Comparison of ENCODE assay signal across 17 cellular contexts in genomic region chr14:31124197-31124596, GRCh38.
A peak's percentile ranks its signal among the peaks of the same experiment; 100 is the strongest.
DNase-seq lines count a peak whose midpoint lies in the region; ATAC-seq and TF ChIP-seq lines count a peak whose summit lies in the region.
"Had no signal": no experiment of that assay in that cellular context is flagged by ENCODE, and none has a peak within 500 bp of the region (broad histone marks: within the 10 kb centered on the region; RNA-seq: fewer than 3 reads in every experiment).

No MANE protein-coding gene starts in this region.

- H3K4me2 ChIP-seq in GM23338: 0 out of 2 replicates have a peak overlapping the region, but pooled peaks have one; percentile 16

- CTCF ChIA-PET in CD4-positive, alpha-beta T cell (lab: Charles Lee): interaction anchor here (1.1 kb wide), 1 partner anchor 83 kb away, joined by 5 read pairs; the partner anchor contains the start of gene HECTD1
- CTCF ChIA-PET in activated CD8-positive, alpha-beta T cell treated with anti-CD3 and anti-CD28 coated beads for 36 hours (lab: Charles Lee): no interaction called here
- CTCF ChIA-PET in WTC11 (lab: Charles Lee): no interaction called here
- CTCF ChIA-PET in GM10248 (lab: Yijun Ruan, JAX): interaction anchor here (0.9 kb wide), 1 partner anchor 13 kb away, joined by 4 read pairs; no protein-coding TSS in a partner anchor

- H3K4me1 ChIP-seq in GM23338 (ENCODE audit: insufficient read depth): peaks cover 11% of the 10 kb centered on the region
- H3K4me1 ChIP-seq: pancreas had no signal

- no peak overlapping the region for H3K27ac ChIP-seq in CD4-positive, alpha-beta T cell (ENCODE audit: low read depth, low read length)
- H3K27ac ChIP-seq in GM23338 (ENCODE audit: low read depth): no peak overlapping the region
- H3K27ac ChIP-seq: pancreas, upper lobe of right lung, VCaP had no signal

- no peaks in the 10 kb centered on the region for H3K27me3 ChIP-seq in CD4-positive, alpha-beta T cell (ENCODE audit: control insufficient read depth, insufficient read depth, low read length)
- H3K27me3 ChIP-seq in GM23338 (ENCODE audit: insufficient read depth): no peaks in the 10 kb centered on the region
- H3K27me3 ChIP-seq: pancreas, upper lobe of right lung had no signal

- peaks cover 46% of the 10 kb centered on the region for H3K4me1 Mint-ChIP-seq in CD4-positive, alpha-beta T cell (ENCODE audit: low read depth)
- peaks cover 24% of the 10 kb centered on the region for H3K4me1 Mint-ChIP-seq in GM23338
- peaks cover 29% of the 10 kb centered on the region for H3K4me1 Mint-ChIP-seq in activated CD8-positive, alpha-beta T cell treated with anti-CD3 and anti-CD28 coated beads for 36 hours (ENCODE audit: low read depth)
- peaks cover 23% of the 10 kb centered on the region for H3K4me1 Mint-ChIP-seq in WTC11

- no peak for TF ChIP-seq CTCF in CD4-positive, alpha-beta T cell (IDR thresholded peaks at IDR 0.05)
- no peak for TF ChIP-seq CTCF in GM23338 (conservative IDR thresholded peaks at IDR 0.05; ENCODE audit: low read depth in 2 of 2)
- no peak for TF ChIP-seq CTCF in activated CD8-positive, alpha-beta T cell treated with anti-CD3 and anti-CD28 coated beads for 36 hours (IDR thresholded peaks at IDR 0.05)
- TF ChIP-seq CTCF in WTC11 (IDR thresholded peaks at IDR 0.05): no peak
- no peak for TF ChIP-seq CTCF in lower leg skin (IDR thresholded peaks at IDR 0.05)
- no peak for TF ChIP-seq CTCF in GM10248 (IDR thresholded peaks at IDR 0.05; ENCODE audit: control extremely low read depth, extremely low read depth, low read depth, missing control alignments)

- no peaks in the 10 kb centered on the region for H3K9me3 ChIP-seq in CD4-positive, alpha-beta T cell (ENCODE audit: control insufficient read depth, low read length)
- H3K9me3 ChIP-seq: pancreas, upper lobe of right lung had no signal

- H3K36me3 Mint-ChIP-seq in CD4-positive, alpha-beta T cell (ENCODE audit: low read depth): peaks cover 72% of the 10 kb centered on the region
- H3K36me3 Mint-ChIP-seq in GM23338 (ENCODE audit: low read depth) (peaks cover 48% of the 10 kb centered on the region), WTC11 (peaks cover 40% of the 10 kb centered on the region)
- peaks cover 54% of the 10 kb centered on the region for H3K36me3 Mint-ChIP-seq in activated CD8-positive, alpha-beta T cell treated with anti-CD3 and anti-CD28 coated beads for 36 hours (ENCODE audit: low read depth)

- H3K79me2 ChIP-seq in GM23338 (replicated peaks; ENCODE audit: insufficient read depth): no peaks in the 10 kb centered on the region

- peak; percentile 71 for ATAC-seq in CD4-positive, alpha-beta T cell (ENCODE audit: poor library complexity)
- ATAC-seq in GM23338: no peak
- ATAC-seq in activated CD8-positive, alpha-beta T cell treated with anti-CD3 and anti-CD28 coated beads for 36 hours: peak; percentile 32
- no peak for ATAC-seq in WTC11
- ATAC-seq: pancreas, sciatic nerve, upper lobe of right lung had no signal

- no peaks in the 10 kb centered on the region for H3K27me3 Mint-ChIP-seq in CD4-positive, alpha-beta T cell
- H3K27me3 Mint-ChIP-seq in GM23338 (ENCODE audit: insufficient read depth, low read depth, poor library complexity) (no peaks in the 10 kb centered on the region), WTC11 (ENCODE audit: low read depth) (no peaks in the 10 kb centered on the region)
- H3K27me3 Mint-ChIP-seq in activated CD8-positive, alpha-beta T cell treated with anti-CD3 and anti-CD28 coated beads for 36 hours: no peaks in the 10 kb centered on the region

- H3K9me2 ChIP-seq in GM23338 (ENCODE audit: insufficient read depth): no peaks in the 10 kb centered on the region

- POLR2A ChIA-PET in CD4-positive, alpha-beta T cell (lab: Charles Lee): interaction anchor here (0.6 to 1.6 kb wide), 4 partner anchors 10 to 98 kb away, joined by 3 to 20 read pairs (median 6); partner anchors contain the start of genes HECTD1 and STRN3
- POLR2A ChIA-PET in activated CD8-positive, alpha-beta T cell treated with anti-CD3 and anti-CD28 coated beads for 36 hours (lab: Charles Lee): interaction anchor here (0.8 to 1.5 kb wide), 3 partner anchors 12 to 97 kb away, joined by 3 to 5 read pairs (median 3); no protein-coding TSS in a partner anchor
- POLR2A ChIA-PET in WTC11 (lab: Charles Lee) (no interaction called here), GM10248 (lab: Yijun Ruan, JAX) (no interaction called here)

- H3K9me3 Mint-ChIP-seq in CD4-positive, alpha-beta T cell: no peaks in the 10 kb centered on the region
- H3K9me3 Mint-ChIP-seq in GM23338: no peaks in the 10 kb centered on the region
- H3K9me3 Mint-ChIP-seq in activated CD8-positive, alpha-beta T cell treated with anti-CD3 and anti-CD28 coated beads for 36 hours: no peaks in the 10 kb centered on the region
- H3K9me3 Mint-ChIP-seq in WTC11: no peaks in the 10 kb centered on the region

- no peak overlapping the region for H2AFZ ChIP-seq in GM23338

- H3K4me3 ChIP-seq in GM23338: no peak overlapping the region
- no peak overlapping the region for H3K4me3 ChIP-seq in lower leg skin (ENCODE audit: low read depth, poor library complexity, severe bottlenecking)
- H3K4me3 ChIP-seq: lung, pancreas, upper lobe of right lung had no signal

- H4K20me1 ChIP-seq in GM23338 (replicated peaks; ENCODE audit: insufficient read depth): no peaks in the 10 kb centered on the region

- TF ChIP-seq POLR2A in lower leg skin (IDR thresholded peaks at IDR 0.05): no peak

- peak overlapping the region; percentile 43 for H3K27ac Mint-ChIP-seq in CD4-positive, alpha-beta T cell
- H3K27ac Mint-ChIP-seq in GM23338 (no peak overlapping the region), WTC11 (no peak overlapping the region)
- H3K27ac Mint-ChIP-seq in activated CD8-positive, alpha-beta T cell treated with anti-CD3 and anti-CD28 coated beads for 36 hours: no peak overlapping the region

- intact Hi-C loops in CD4-positive, alpha-beta T cell (cut with DNase I, micrococcal nuclease): no loop called here
- intact Hi-C loops in activated CD8-positive, alpha-beta T cell treated with anti-CD3 and anti-CD28 coated beads for 36 hours (cut with micrococcal nuclease): loop anchor here (10.0 kb wide), 1 partner anchor 231 kb away; no protein-coding TSS in a partner anchor
- intact Hi-C loops in lower leg skin (cut with DNase I; ENCODE audit: low total_unique reads): no loop called here

- H3K36me3 ChIP-seq in GM23338 (ENCODE audit: insufficient read depth): peaks cover 13% of the 10 kb centered on the region; the same call in 1 of the 2 replicates

- 88 to 90% methylated on average over 3 of the region's 3 CpGs for WGBS in lower leg skin, 2 donors

- DNase-seq in CD4-positive, alpha-beta T cell: peak in 2 of 10 experiments; percentile 7 to 18
- no peak for DNase-seq in GM23338 (ENCODE audit: low spot score)
- DNase-seq in activated CD8-positive, alpha-beta T cell treated with anti-CD3 and anti-CD28 coated beads for 36 hours: no peak
- DNase-seq in foreskin melanocyte: peak; percentile 10
- DNase-seq in middle frontal gyrus (ENCODE audit: extremely low spot score, low spot score): no peak
- DNase-seq in WTC11 (ENCODE audit: low spot score): no peak
- no peak for DNase-seq in lower leg skin (ENCODE audit: low spot score in 2 of 2)
- no peak for DNase-seq in GM10248 (ENCODE audit: extremely low spot score)
- DNase-seq: hippocampal formation, NCI-H1105 treated with DMSO at 0.1 percent for 48 hours, NCI-H2107, NCI-H524 treated with DMSO at 0.1 percent for 48 hours, pancreas, upper lobe of right lung had no signal

- H3F3A ChIP-seq in GM23338 (replicated peaks; ENCODE audit: low read depth): no peaks in the 10 kb centered on the region

- peak overlapping the region; percentile 42 for H3K4me3 Mint-ChIP-seq in CD4-positive, alpha-beta T cell
- no peak overlapping the region for H3K4me3 Mint-ChIP-seq in GM23338
- H3K4me3 Mint-ChIP-seq in activated CD8-positive, alpha-beta T cell treated with anti-CD3 and anti-CD28 coated beads for 36 hours: no peak overlapping the region
- no peak overlapping the region for H3K4me3 Mint-ChIP-seq in WTC11

TF ChIP-seq in GM23338, 12 proteins besides CTCF, POLR2A, EP300 and RAD21 (continues in another document):
- TF ChIP-seq ZNF331 (CRISPR knock-in tag; IDR thresholded peaks at IDR 0.05; ENCODE audit: low read depth): no peak

TF ChIP-seq in WTC11, 78 proteins besides CTCF, POLR2A, EP300 and RAD21 (continues in another document):
- TF ChIP-seq FOXP4 (CRISPR knock-in tag; IDR thresholded peaks at IDR 0.05) (no peak), ZNF416 (CRISPR knock-in tag; IDR thresholded peaks at IDR 0.05) (no peak), GABPB1 (CRISPR knock-in tag; IDR thresholded peaks at IDR 0.05) (no peak), KAT7 (CRISPR knock-in tag; IDR thresholded peaks at IDR 0.05; ENCODE audit: borderline replicate concordance) (no peak), FOXK1 (CRISPR knock-in tag; IDR thresholded peaks at IDR 0.05) (no peak), EMX1 (CRISPR knock-in tag; IDR thresholded peaks at IDR 0.05) (no peak), JAZF1 (CRISPR knock-in tag; IDR thresholded peaks at IDR 0.05) (no peak), MAX (CRISPR knock-in tag; IDR thresholded peaks at IDR 0.05) (no peak), FOXJ3 (CRISPR knock-in tag; IDR thresholded peaks at IDR 0.05; ENCODE audit: borderline replicate concordance) (no peak), ATF3 (CRISPR knock-in tag; conservative IDR thresholded peaks at IDR 0.05) (no peak)

Comparison
In these comparisons a context has a peak if more than half of its experiments do, and no peak if none do; other contexts are left out.
1. ATAC-seq: peak in CD4-positive, alpha-beta T cell (single experiment) and activated CD8-positive, alpha-beta T cell treated with anti-CD3 and anti-CD28 coated beads for 36 hours (single experiment); none in GM23338 (single experiment) and WTC11 (single experiment).
2. CTCF ChIA-PET loops: an anchor here in CD4-positive, alpha-beta T cell (1.1 kb wide) and GM10248 (0.9 kb wide); none called in activated CD8-positive, alpha-beta T cell treated with anti-CD3 and anti-CD28 coated beads for 36 hours and WTC11.
3. POLR2A ChIA-PET loops: an anchor here in CD4-positive, alpha-beta T cell (0.6 to 1.6 kb wide) and activated CD8-positive, alpha-beta T cell treated with anti-CD3 and anti-CD28 coated beads for 36 hours (0.8 to 1.5 kb wide); none called in WTC11 and GM10248.